ENCODE assay signal across 8 cellular contexts in the genomic region with DNA sequence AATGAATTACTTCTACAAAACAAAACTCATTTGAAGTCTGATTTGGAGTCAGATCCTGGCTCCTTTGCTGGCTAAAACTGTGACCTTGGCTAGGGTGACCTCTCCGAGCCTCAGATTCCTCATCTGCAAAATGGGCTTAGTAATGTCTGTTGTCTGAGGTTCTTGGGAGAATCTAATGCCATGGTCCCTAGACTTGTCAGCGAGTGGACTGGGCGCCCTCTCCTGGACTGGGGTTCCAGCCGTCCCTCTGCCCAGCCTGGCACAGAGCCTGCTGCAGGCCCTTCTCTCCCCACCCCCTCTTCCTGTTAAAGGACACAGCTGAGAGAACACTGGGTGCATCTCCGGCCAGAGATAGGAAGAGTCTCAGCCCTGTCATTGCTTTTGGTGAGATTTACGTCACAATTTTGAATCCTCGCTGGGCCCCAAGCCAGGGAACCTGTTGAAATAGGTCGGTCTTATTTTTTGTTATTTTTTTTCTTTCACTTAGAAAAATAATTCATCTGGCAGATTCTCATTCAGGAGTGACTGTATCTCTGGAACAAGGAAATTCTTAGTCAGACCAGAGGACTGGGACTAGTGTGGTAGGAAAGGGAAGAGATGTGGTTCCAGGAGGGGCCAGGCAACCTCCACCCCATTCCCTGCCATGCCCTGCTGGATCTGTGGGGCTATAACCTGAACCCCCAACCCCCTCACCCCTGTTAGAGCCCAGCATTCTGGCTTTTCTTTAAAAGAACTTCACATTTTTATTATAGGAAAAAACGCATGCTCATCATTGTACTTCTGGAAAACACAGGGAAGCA. TPM values are rescaled to one million over a fixed set of nuclear protein-coding genes. Genes with fewer than 3 reads are reported as not detected.
DNase-seq lines count a peak whose midpoint lies in the region; ATAC-seq and TF ChIP-seq lines count a peak whose summit lies in the region.

No MANE protein-coding gene starts in this region.

- peaks cover 3% of the 10 kb centered on the region for H3K27me3 Mint-ChIP-seq in GM23338 (ENCODE audit: insufficient read depth, low read depth, poor library complexity)
- H3K27me3 Mint-ChIP-seq in T-helper 17 cell: no peaks in the 10 kb centered on the region
- H3K27me3 Mint-ChIP-seq in progenitor cell of endocrine pancreas: no peaks in the 10 kb centered on the region

- H3F3A ChIP-seq in GM23338 (replicated peaks; ENCODE audit: low read depth): no peaks in the 10 kb centered on the region

- H3K4me3 ChIP-seq in GM23338: no peak overlapping the region
- no peak overlapping the region for H3K4me3 ChIP-seq in fibroblast of villous mesenchyme (ENCODE audit: low read depth, low read length)

- no peaks in the 10 kb centered on the region for H3K9me3 ChIP-seq in T-helper 17 cell (ENCODE audit: control insufficient read depth, low read length, poor library complexity, severe bottlenecking)

- no peak overlapping the region for H3K27ac ChIP-seq in GM23338 (ENCODE audit: low read depth)

- H3K9me3 Mint-ChIP-seq in GM23338 (no peaks in the 10 kb centered on the region), progenitor cell of endocrine pancreas (ENCODE audit: low read depth) (no peaks in the 10 kb centered on the region)

- no peaks in the 10 kb centered on the region for H3K79me2 ChIP-seq in GM23338 (replicated peaks; ENCODE audit: insufficient read depth)

- TF ChIP-seq CTCF in GM23338 (conservative IDR thresholded peaks at IDR 0.05; ENCODE audit: low read depth in 2 of 2): peak; percentile 35 to 64; a peak in 3 of 4 replicates
- peak; percentile 40 for TF ChIP-seq CTCF in fibroblast of villous mesenchyme (IDR thresholded peaks at IDR 0.05; ENCODE audit: insufficient read depth, low read depth, low read length)
- TF ChIP-seq CTCF in progenitor cell of endocrine pancreas (IDR thresholded peaks at IDR 0.05; ENCODE audit: unreplicated experiment): peak; percentile 18

- H3K9me2 ChIP-seq in GM23338 (ENCODE audit: insufficient read depth): no peaks in the 10 kb centered on the region

- 0 out of 2 replicates have a peak, but pooled peaks cover 10% of the 10 kb centered on the region for H3K36me3 ChIP-seq in GM23338 (ENCODE audit: insufficient read depth)

- H3K27ac Mint-ChIP-seq in GM23338: no peak overlapping the region
- no peak overlapping the region for H3K27ac Mint-ChIP-seq in T-helper 17 cell
- H3K27ac Mint-ChIP-seq in progenitor cell of endocrine pancreas: no peak overlapping the region

- H3K4me1 Mint-ChIP-seq in GM23338: peaks cover 22% of the 10 kb centered on the region
- peaks cover 5% of the 10 kb centered on the region for H3K4me1 Mint-ChIP-seq in T-helper 17 cell
- H3K4me1 Mint-ChIP-seq in progenitor cell of endocrine pancreas (ENCODE audit: low read depth): peaks cover 7% of the 10 kb centered on the region

- ATAC-seq in GM23338 (peak; percentile 41; the same call in 2 of the 3 replicates), T-helper 17 cell (peak; percentile 54)

- DNase-seq in EL (peak; percentile 87), GM23338 (ENCODE audit: low spot score) (peak; percentile 36), T-helper 17 cell (no peak), fibroblast of villous mesenchyme (ENCODE audit: low read depth) (peak; percentile 87), progenitor cell of endocrine pancreas (ENCODE audit: low spot score, unreplicated experiment) (no peak), NCI-H187 (lab: John Stamatoyannopoulos, UW) (no peak), SK-N-DZ (ENCODE audit: low spot score) (no peak), cerebellar nuclear complex (lab: John Stamatoyannopoulos, UW) (no peak)

- no peaks in the 10 kb centered on the region; the same call in none of the 2 replicates for H4K20me1 ChIP-seq in GM23338 (replicated peaks; ENCODE audit: insufficient read depth)

- H2AFZ ChIP-seq in GM23338: no peak overlapping the region

- no peaks in the 10 kb centered on the region for H3K27me3 ChIP-seq in GM23338 (ENCODE audit: insufficient read depth)

- H3K36me3 Mint-ChIP-seq in GM23338 (ENCODE audit: low read depth) (peaks cover 40% of the 10 kb centered on the region), T-helper 17 cell (ENCODE audit: low read depth) (peaks cover 6% of the 10 kb centered on the region), progenitor cell of endocrine pancreas (ENCODE audit: insufficient read depth) (peaks cover 10% of the 10 kb centered on the region)

- no peak overlapping the region for H3K4me3 Mint-ChIP-seq in GM23338
- H3K4me3 Mint-ChIP-seq in T-helper 17 cell: no peak overlapping the region
- H3K4me3 Mint-ChIP-seq in progenitor cell of endocrine pancreas (ENCODE audit: low read depth): no peak overlapping the region

- H3K4me2 ChIP-seq in GM23338: no peak overlapping the region

- H3K4me1 ChIP-seq in GM23338 (ENCODE audit: insufficient read depth): peaks cover 4% of the 10 kb centered on the region; the same call in 1 of the 2 replicates

TF ChIP-seq in GM23338, 12 proteins besides CTCF, POLR2A, EP300 and RAD21 (continues in another document):
- no peak for TF ChIP-seq ZNF114 (CRISPR knock-in tag; IDR thresholded peaks at IDR 0.05)
- TF ChIP-seq, protein P1, sequence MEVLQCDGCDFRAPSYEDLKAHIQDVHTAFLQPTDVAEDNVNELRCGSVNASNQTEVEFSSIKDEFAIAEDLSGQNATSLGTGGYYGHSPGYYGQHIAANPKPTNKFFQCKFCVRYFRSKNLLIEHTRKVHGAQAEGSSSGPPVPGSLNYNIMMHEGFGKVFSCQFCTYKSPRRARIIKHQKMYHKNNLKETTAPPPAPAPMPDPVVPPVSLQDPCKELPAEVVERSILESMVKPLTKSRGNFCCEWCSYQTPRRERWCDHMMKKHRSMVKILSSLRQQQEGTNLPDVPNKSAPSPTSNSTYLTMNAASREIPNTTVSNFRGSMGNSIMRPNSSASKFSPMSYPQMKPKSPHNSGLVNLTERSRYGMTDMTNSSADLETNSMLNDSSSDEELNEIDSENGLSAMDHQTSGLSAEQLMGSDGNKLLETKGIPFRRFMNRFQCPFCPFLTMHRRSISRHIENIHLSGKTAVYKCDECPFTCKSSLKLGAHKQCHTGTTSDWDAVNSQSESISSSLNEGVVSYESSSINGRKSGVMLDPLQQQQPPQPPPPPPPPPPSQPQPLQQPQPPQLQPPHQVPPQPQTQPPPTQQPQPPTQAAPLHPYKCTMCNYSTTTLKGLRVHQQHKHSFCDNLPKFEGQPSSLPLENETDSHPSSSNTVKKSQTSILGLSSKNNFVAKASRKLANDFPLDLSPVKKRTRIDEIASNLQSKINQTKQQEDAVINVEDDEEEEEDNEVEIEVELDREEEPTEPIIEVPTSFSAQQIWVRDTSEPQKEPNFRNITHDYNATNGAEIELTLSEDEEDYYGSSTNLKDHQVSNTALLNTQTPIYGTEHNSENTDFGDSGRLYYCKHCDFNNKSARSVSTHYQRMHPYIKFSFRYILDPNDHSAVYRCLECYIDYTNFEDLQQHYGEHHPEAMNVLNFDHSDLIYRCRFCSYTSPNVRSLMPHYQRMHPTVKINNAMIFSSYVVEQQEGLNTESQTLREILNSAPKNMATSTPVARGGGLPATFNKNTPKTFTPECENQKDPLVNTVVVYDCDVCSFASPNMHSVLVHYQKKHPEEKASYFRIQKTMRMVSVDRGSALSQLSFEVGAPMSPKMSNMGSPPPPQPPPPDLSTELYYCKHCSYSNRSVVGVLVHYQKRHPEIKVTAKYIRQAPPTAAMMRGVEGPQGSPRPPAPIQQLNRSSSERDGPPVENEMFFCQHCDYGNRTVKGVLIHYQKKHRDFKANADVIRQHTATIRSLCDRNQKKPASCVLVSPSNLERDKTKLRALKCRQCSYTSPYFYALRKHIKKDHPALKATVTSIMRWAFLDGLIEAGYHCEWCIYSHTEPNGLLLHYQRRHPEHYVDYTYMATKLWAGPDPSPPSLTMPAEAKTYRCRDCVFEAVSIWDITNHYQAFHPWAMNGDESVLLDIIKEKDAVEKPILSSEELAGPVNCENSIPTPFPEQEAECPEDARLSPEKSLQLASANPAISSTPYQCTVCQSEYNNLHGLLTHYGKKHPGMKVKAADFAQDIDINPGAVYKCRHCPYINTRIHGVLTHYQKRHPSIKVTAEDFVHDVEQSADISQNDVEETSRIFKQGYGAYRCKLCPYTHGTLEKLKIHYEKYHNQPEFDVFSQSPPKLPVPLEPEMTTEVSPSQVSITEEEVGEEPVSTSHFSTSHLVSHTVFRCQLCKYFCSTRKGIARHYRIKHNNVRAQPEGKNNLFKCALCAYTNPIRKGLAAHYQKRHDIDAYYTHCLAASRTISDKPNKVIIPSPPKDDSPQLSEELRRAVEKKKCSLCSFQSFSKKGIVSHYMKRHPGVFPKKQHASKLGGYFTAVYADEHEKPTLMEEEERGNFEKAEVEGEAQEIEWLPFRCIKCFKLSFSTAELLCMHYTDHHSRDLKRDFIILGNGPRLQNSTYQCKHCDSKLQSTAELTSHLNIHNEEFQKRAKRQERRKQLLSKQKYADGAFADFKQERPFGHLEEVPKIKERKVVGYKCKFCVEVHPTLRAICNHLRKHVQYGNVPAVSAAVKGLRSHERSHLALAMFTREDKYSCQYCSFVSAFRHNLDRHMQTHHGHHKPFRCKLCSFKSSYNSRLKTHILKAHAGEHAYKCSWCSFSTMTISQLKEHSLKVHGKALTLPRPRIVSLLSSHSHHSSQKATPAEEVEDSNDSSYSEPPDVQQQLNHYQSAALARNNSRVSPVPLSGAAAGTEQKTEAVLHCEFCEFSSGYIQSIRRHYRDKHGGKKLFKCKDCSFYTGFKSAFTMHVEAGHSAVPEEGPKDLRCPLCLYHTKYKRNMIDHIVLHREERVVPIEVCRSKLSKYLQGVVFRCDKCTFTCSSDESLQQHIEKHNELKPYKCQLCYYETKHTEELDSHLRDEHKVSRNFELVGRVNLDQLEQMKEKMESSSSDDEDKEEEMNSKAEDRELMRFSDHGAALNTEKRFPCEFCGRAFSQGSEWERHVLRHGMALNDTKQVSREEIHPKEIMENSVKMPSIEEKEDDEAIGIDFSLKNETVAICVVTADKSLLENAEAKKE (CRISPR knock-in tag; IDR thresholded peaks at IDR 0.05): no peak

RNA-seq across cellular contexts. Expression of gene RPL26L1, which starts 48.2 kb away (rescaled TPM):
- total RNA-seq in GM23338 (2014; rRNA removed; shearing (Covaris generic)): 30.9 and 69.2 TPM in 2 replicates
- 148 and 160 TPM in 2 replicates for polyA plus RNA-seq in GM23338 (2016; fragmentation: Nextera tagmentation; extraction: Ambion mirVana)
- 10 to 100 TPM; 13.9 to 17.7 TPM for total RNA-seq in T-helper 17 cell
- 45.1 and 57.9 TPM in 2 replicates for total RNA-seq in fibroblast of villous mesenchyme
- 36.1 and 38.4 TPM in 2 replicates for total RNA-seq in progenitor cell of endocrine pancreas
- polyA plus RNA-seq in SK-N-DZ (2014; cell fraction: cytosol; rRNA removed): 85.7 and 94.4 TPM in 2 replicates
- polyA plus RNA-seq in SK-N-DZ (2014; cell fraction: nucleus; rRNA removed): 57.8 and 73.1 TPM in 2 replicates

Comparison
In these comparisons a context has a peak if more than half of its experiments do, and no peak if none do; other contexts are left out.
1. DNase-seq: peak in EL (single experiment), GM23338 (single experiment) and fibroblast of villous mesenchyme (single experiment); none in T-helper 17 cell (0 of 3), progenitor cell of endocrine pancreas (single experiment), NCI-H187 (0 of 2), SK-N-DZ (single experiment) and cerebellar nuclear complex (0 of 2).
2. Peak in every context shown above with its lines, with median percentiles within 50 percentile points of each other: CTCF ChIP-seq.